In the genomic region with DNA sequence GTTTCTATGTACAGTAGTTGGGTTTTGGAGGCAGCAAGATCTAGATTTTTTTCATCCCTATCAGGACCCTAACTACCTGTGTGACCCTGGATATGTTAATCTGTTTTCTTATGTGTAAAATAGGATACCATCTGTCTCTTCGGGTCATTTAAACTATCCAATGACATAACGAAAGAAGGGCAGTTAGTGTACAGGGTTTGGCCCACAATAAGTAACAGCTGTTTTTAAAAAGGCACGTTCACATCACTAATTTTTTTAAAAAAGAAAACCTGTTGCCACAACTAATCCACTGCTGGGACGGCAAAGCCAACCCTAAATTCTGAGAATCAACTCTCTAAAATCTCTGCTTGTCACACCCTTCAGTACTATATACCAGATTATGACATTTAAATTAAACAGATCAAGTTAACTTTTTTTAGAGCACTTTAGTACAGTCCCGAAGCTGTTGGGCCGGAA, we compare ENCODE assay signal across 9 cellular contexts. TPM values are rescaled to one million over a fixed set of nuclear protein-coding genes. Genes with fewer than 3 reads are reported as not detected.
A peak's percentile ranks its signal among the peaks of the same experiment; 100 is the strongest.
DNase-seq lines count a peak whose midpoint lies in the region; ATAC-seq and TF ChIP-seq lines count a peak whose summit lies in the region.
"Had no signal": no experiment of that assay in that cellular context is flagged by ENCODE, and none has a peak within 500 bp of the region (broad histone marks: within the 10 kb centered on the region; RNA-seq: fewer than 3 reads in every experiment).

No MANE protein-coding gene starts in this region.

- H3K9me3 ChIP-seq in ES-I3 (ENCODE audit: control insufficient read depth, insufficient read depth, low read length) = no peaks in the 10 kb centered on the region
- no peaks in the 10 kb centered on the region for H3K9me3 ChIP-seq in upper lobe of right lung

- peak overlapping the region; percentile 93 for H3K27ac Mint-ChIP-seq in activated T-helper 1 cell treated with anti-CD3 and anti-CD28 coated beads, Interleukin-12 subunit alpha, Interleukin-12 subunit beta, Interleukin-2, Interleukin-4 antibody, amounts not matched to agents 30 ng/mL and 10 ng/mL and 1 ng/mL, durations not matched to agents 14 hours and 24 hours and 36 hours

- peak overlapping the region; percentile 90; the same call in 1 of the 2 replicates for H3K9ac ChIP-seq in ES-I3 (ENCODE audit: low read depth, low read length)

- H3K36me3 ChIP-seq in ES-I3 (ENCODE audit: insufficient read depth, low read length) = no peaks in the 10 kb centered on the region
- H3K36me3 ChIP-seq in kidney epithelial cell (ENCODE audit: control insufficient read depth, insufficient read depth, low read length) = no peaks in the 10 kb centered on the region
- H3K36me3 ChIP-seq in upper lobe of right lung = peaks cover 2% of the 10 kb centered on the region

- H3K27me3 ChIP-seq in kidney epithelial cell (ENCODE audit: control insufficient read depth, insufficient read depth, low read length) = no peaks in the 10 kb centered on the region
- no peaks in the 10 kb centered on the region for H3K27me3 ChIP-seq in upper lobe of right lung

- peak overlapping the region; percentile 94 for H3K4me3 Mint-ChIP-seq in activated T-helper 1 cell treated with anti-CD3 and anti-CD28 coated beads, Interleukin-12 subunit alpha, Interleukin-12 subunit beta, Interleukin-2, Interleukin-4 antibody, amounts not matched to agents 30 ng/mL and 10 ng/mL and 1 ng/mL, durations not matched to agents 14 hours and 24 hours and 36 hours

- no peaks in the 10 kb centered on the region for H3K36me3 Mint-ChIP-seq in activated T-helper 1 cell treated with anti-CD3 and anti-CD28 coated beads, Interleukin-12 subunit alpha, Interleukin-12 subunit beta, Interleukin-2, Interleukin-4 antibody, amounts not matched to agents 30 ng/mL and 10 ng/mL and 1 ng/mL, durations not matched to agents 14 hours and 24 hours and 36 hours (ENCODE audit: low read depth)

- peak overlapping the region; percentile 97 for H3K4me3 ChIP-seq in kidney epithelial cell (ENCODE audit: low read depth, low read length)
- peak overlapping the region; percentile 92 for H3K4me3 ChIP-seq in upper lobe of right lung

- TF ChIP-seq CTCF in kidney epithelial cell (IDR thresholded peaks at IDR 0.05; ENCODE audit: insufficient read depth, low read length, poor library complexity, severe bottlenecking) (no peak), upper lobe of right lung (IDR thresholded peaks at IDR 0.05) (no peak)

- no peaks in the 10 kb centered on the region for H3K9me3 Mint-ChIP-seq in activated T-helper 1 cell treated with anti-CD3 and anti-CD28 coated beads, Interleukin-12 subunit alpha, Interleukin-12 subunit beta, Interleukin-2, Interleukin-4 antibody, amounts not matched to agents 30 ng/mL and 10 ng/mL and 1 ng/mL, durations not matched to agents 14 hours and 24 hours and 36 hours

- peaks cover 19% of the 10 kb centered on the region for H3K4me1 Mint-ChIP-seq in activated T-helper 1 cell treated with anti-CD3 and anti-CD28 coated beads, Interleukin-12 subunit alpha, Interleukin-12 subunit beta, Interleukin-2, Interleukin-4 antibody, amounts not matched to agents 30 ng/mL and 10 ng/mL and 1 ng/mL, durations not matched to agents 14 hours and 24 hours and 36 hours (ENCODE audit: low read depth)

- intact Hi-C loops in activated T-helper 1 cell treated with anti-CD3 and anti-CD28 coated beads, Interleukin-12 subunit alpha, Interleukin-12 subunit beta, Interleukin-2, Interleukin-4 antibody, amounts not matched to agents 30 ng/mL and 10 ng/mL and 1 ng/mL, durations not matched to agents 14 hours and 24 hours and 36 hours (cut with micrococcal nuclease) = loop anchor here (5.0 to 10.0 kb wide), 2 partner anchors 292 to 301 kb away; no protein-coding TSS in a partner anchor
- intact Hi-C loops in upper lobe of right lung (cut with DNase I) = no loop called here

- H3K27ac ChIP-seq in upper lobe of right lung = peak overlapping the region; percentile 97

- peaks cover 14% of the 10 kb centered on the region for H3K27me3 Mint-ChIP-seq in activated T-helper 1 cell treated with anti-CD3 and anti-CD28 coated beads, Interleukin-12 subunit alpha, Interleukin-12 subunit beta, Interleukin-2, Interleukin-4 antibody, amounts not matched to agents 30 ng/mL and 10 ng/mL and 1 ng/mL, durations not matched to agents 14 hours and 24 hours and 36 hours (ENCODE audit: insufficient read depth)

- H3K4me1 ChIP-seq in ES-I3 (ENCODE audit: insufficient read depth, low read length) = no peaks in the 10 kb centered on the region
- H3K4me1 ChIP-seq in upper lobe of right lung = peaks cover 17% of the 10 kb centered on the region

- ATAC-seq in HG02759 (IDR thresholded peaks at IDR 0.05; ENCODE audit: unreplicated experiment) (peak; percentile 29), upper lobe of right lung (no peak), GM18858 (IDR thresholded peaks at IDR 0.05; ENCODE audit: unreplicated experiment) (no peak)

- DNase-seq in activated T-helper 1 cell treated with anti-CD3 and anti-CD28 coated beads, Interleukin-12 subunit alpha, Interleukin-12 subunit beta, Interleukin-2, Interleukin-4 antibody, amounts not matched to agents 30 ng/mL and 10 ng/mL and 1 ng/mL, durations not matched to agents 14 hours and 24 hours and 36 hours (ENCODE audit: low spot score) = no peak
- DNase-seq in kidney epithelial cell (ENCODE audit: low read depth) (no peak), upper lobe of right lung (no peak), SW480 (ENCODE audit: low spot score) (no peak), H4 (ENCODE audit: low spot score) (no peak)

RNA-seq across cellular contexts. Expression of gene USP40, which starts 0.9 kb away (rescaled TPM):
- total RNA-seq in activated T-helper 1 cell treated with anti-CD3 and anti-CD28 coated beads, Interleukin-12 subunit alpha, Interleukin-12 subunit beta, Interleukin-2, Interleukin-4 antibody, amounts not matched to agents 30 ng/mL and 10 ng/mL and 1 ng/mL, durations not matched to agents 14 hours and 24 hours and 36 hours = 10.1 and 11.2 TPM in 2 replicates
- 46.9 and 49.8 TPM in 2 replicates for total RNA-seq in kidney epithelial cell
- 47.6 TPM for total RNA-seq in upper lobe of right lung
- 12.2 and 20.6 TPM in 2 replicates for total RNA-seq in H4 (2014; rRNA removed; shearing (Covaris generic))

RNA-seq across cellular contexts. Expression of gene UGT1A8, which starts 51.7 kb away (rescaled TPM):
- not detected in 2 replicates for total RNA-seq in activated T-helper 1 cell treated with anti-CD3 and anti-CD28 coated beads, Interleukin-12 subunit alpha, Interleukin-12 subunit beta, Interleukin-2, Interleukin-4 antibody, amounts not matched to agents 30 ng/mL and 10 ng/mL and 1 ng/mL, durations not matched to agents 14 hours and 24 hours and 36 hours
- total RNA-seq in kidney epithelial cell = not detected in 2 replicates
- not detected for total RNA-seq in upper lobe of right lung
- total RNA-seq in H4 (2014; rRNA removed; shearing (Covaris generic)) = not detected in 2 replicates
- total RNA-seq: SK-MEL-5 had no signal
